ENCODE assay signal across 18 cellular contexts in the genomic region with DNA sequence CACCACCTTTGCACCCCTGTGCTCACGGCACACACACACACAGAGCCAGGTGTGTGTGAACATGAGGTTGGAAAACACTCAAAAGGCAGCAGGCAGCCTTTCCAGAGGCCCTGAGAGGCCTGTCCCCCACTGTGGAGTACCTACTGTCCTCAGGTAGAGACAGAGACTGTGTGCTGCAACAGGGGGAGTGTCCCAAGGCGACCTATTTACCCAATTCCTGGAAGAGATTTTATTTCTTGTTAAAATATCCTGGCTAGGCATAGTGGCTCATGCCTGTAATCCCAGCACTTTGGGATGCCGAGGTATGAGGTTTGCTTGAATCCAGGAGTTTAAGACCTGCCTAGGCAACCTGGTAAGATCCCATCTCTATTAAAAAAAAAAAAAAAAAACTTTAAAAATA.
"Had no signal": no experiment of that assay in that cellular context is flagged by ENCODE, and none has a peak within 500 bp of the region (broad histone marks: within the 10 kb centered on the region; RNA-seq: fewer than 3 reads in every experiment).

No MANE protein-coding gene starts in this region.

- ATAC-seq: effector memory CD8-positive, alpha-beta T cell; left ventricle myocardium superior; lower lobe of right lung; natural killer cell; psoas muscle; stimulated activated naive CD8-positive, alpha-beta T cell treated with anti-CD3 and anti-CD28 coated beads, Interleukin-15, amount 100 ng/mL, for 72 hours had no signal

- H3K4me3 Mint-ChIP-seq: effector memory CD8-positive, alpha-beta T cell; immature natural killer cell; natural killer cell; neural progenitor cell; stimulated activated naive CD8-positive, alpha-beta T cell treated with anti-CD3 and anti-CD28 coated beads, Interleukin-15, amount 100 ng/mL, for 72 hours had no signal

- H3K27ac Mint-ChIP-seq: effector memory CD8-positive, alpha-beta T cell; immature natural killer cell; natural killer cell; neural progenitor cell; stimulated activated naive CD8-positive, alpha-beta T cell treated with anti-CD3 and anti-CD28 coated beads, Interleukin-15, amount 100 ng/mL, for 72 hours had no signal

- H3K36me3 Mint-ChIP-seq: immature natural killer cell, natural killer cell, neural progenitor cell had no signal

- H3K9me3 Mint-ChIP-seq: effector memory CD8-positive, alpha-beta T cell; immature natural killer cell; natural killer cell; neural progenitor cell; stimulated activated naive CD8-positive, alpha-beta T cell treated with anti-CD3 and anti-CD28 coated beads, Interleukin-15, amount 100 ng/mL, for 72 hours had no signal

- H3K4me1 Mint-ChIP-seq: immature natural killer cell; natural killer cell; stimulated activated naive CD8-positive, alpha-beta T cell treated with anti-CD3 and anti-CD28 coated beads, Interleukin-15, amount 100 ng/mL, for 72 hours had no signal

- DNase-seq: effector memory CD8-positive, alpha-beta T cell; erythroblast; esophagus squamous epithelium; hypothalamus; immature natural killer cell; islet precursor cell; kidney glomerular epithelial cell; left ventricle myocardium superior; lower lobe of right lung; natural killer cell; psoas muscle; right cardiac atrium; sigmoid colon; stimulated activated CD4-positive, alpha-beta T cell treated with anti-CD3 and anti-CD28 coated beads, Interleukin-4, amount 100 ng/mL, for 4 hours; stimulated activated naive CD4-positive, alpha-beta T cell; stimulated activated naive CD8-positive, alpha-beta T cell treated with anti-CD3 and anti-CD28 coated beads, Interleukin-15, amount 100 ng/mL, for 72 hours; transverse colon had no signal
